13 cellular contexts compared by ENCODE assay signal in the genomic region with DNA sequence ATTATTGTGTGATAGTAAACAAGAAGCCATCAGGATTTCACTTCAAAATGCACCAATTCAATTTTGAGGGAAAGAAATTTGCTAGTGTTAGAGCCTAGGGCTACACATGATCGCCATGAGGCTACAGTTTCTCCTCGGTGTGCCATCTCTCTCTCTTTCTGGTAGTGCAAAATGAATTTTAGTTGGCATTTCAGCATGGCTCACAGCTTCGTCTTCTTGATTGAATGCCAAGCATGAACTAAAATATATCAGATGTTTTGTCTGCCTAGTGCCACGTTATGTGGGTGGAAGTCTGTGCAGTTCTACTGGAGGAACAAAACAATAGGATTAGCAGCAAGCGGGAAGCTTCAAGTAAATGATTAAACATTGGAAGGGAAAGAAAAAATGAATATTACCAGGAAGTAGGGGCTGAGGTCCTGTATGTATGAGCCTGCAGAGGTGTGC. TPM values are rescaled to one million over a fixed set of nuclear protein-coding genes. Genes with fewer than 3 reads are reported as not detected.
A peak's percentile ranks its signal among the peaks of the same experiment; 100 is the strongest.
DNase-seq lines count a peak whose midpoint lies in the region.
"Had no signal": no experiment of that assay in that cellular context is flagged by ENCODE, and none has a peak within 500 bp of the region (broad histone marks: within the 10 kb centered on the region; RNA-seq: fewer than 3 reads in every experiment).

No MANE protein-coding gene starts in this region.

- peak overlapping the region; percentile 30 for H3K27ac ChIP-seq in epithelial cell of prostate
- H3K27ac ChIP-seq: C4-2B had no signal

- DNase-seq in DMS153 treated with DMSO at 0.1 percent for 48 hours (lab: John Stamatoyannopoulos, UW; ENCODE audit: unreplicated experiment) (peak; percentile 40), NCI-H69 (lab: John Stamatoyannopoulos, UW) (peak; percentile 59), epithelial cell of prostate (ENCODE audit: low read depth, low spot score) (no peak), renal cortical epithelial cell (ENCODE audit: low read depth) (peak; percentile 83), NCI-H1417 treated with DMSO at 0.1 percent for 48 hours (lab: John Stamatoyannopoulos, UW) (no peak), NCI-H2227 treated with DMSO at 0.1 percent for 48 hours (lab: John Stamatoyannopoulos, UW) (no peak)
- DNase-seq in effector CD8-positive, alpha-beta T cell (lab: John Stamatoyannopoulos, UW), result no peak
- no peak for DNase-seq in stimulated activated CD4-positive, alpha-beta T cell treated with anti-CD3 and anti-CD28 coated beads, Interleukin-4, amount 100 ng/mL, for 24 hours
- DNase-seq: activated CD4-positive, alpha-beta T cell treated with anti-CD3 and anti-CD28 coated beads for 48 hours; mesendoderm; NCI-H524; stimulated activated CD4-positive, alpha-beta T cell treated with anti-CD3 and anti-CD28 coated beads, Interleukin-1b, Interleukin-23, amount 100 ng/mL, for 48 hours had no signal

RNA-seq across cellular contexts. Expression of gene MRAP2, which starts 6.8 kb away (rescaled TPM):
- 1.7 and 7.5 TPM in 2 replicates for total RNA-seq in renal cortical epithelial cell

Comparison
In these comparisons a context has a peak if more than half of its experiments do, and no peak if none do; other contexts are left out.
1. DNase-seq: peak in DMS153 treated with DMSO at 0.1 percent for 48 hours (single experiment), NCI-H69 (single experiment) and renal cortical epithelial cell (single experiment); none in epithelial cell of prostate (single experiment), NCI-H1417 treated with DMSO at 0.1 percent for 48 hours (single experiment), effector CD8-positive, alpha-beta T cell (single experiment), stimulated activated CD4-positive, alpha-beta T cell treated with anti-CD3 and anti-CD28 coated beads, Interleukin-4, amount 100 ng/mL, for 24 hours (single experiment) and NCI-H2227 treated with DMSO at 0.1 percent for 48 hours (single experiment).